ENCODE assay signal across 23 cellular contexts in genomic region chr1:78624035-78624434, GRCh38. TPM values are rescaled to one million over a fixed set of nuclear protein-coding genes. Genes with fewer than 3 reads are reported as not detected.
DNase-seq lines count a peak whose midpoint lies in the region; ATAC-seq lines count a peak whose summit lies in the region.
"Had no signal": no experiment of that assay in that cellular context is flagged by ENCODE, and none has a peak within 500 bp of the region (broad histone marks: within the 10 kb centered on the region; RNA-seq: fewer than 3 reads in every experiment).

No MANE protein-coding gene starts in this region.

- no peak for ATAC-seq in activated T-cell treated with anti-CD3 and anti-CD28 coated beads, Interleukin-2, amount 50 U/mL, for 72 hours (replicated peaks in 1 of 2)
- no peak for ATAC-seq in activated CD8-positive, alpha-beta T cell treated with anti-CD3 and anti-CD28 coated beads, Interleukin-2, amount 10 ng/mL, durations not matched to agents 7 days and 5 days
- no peak for ATAC-seq in naive B cell (ENCODE audit: low read depth in 2 of 2)
- ATAC-seq: activated CD4-positive, CD25-positive, alpha-beta regulatory T cell treated with anti-CD3 and anti-CD28 coated beads, Interleukin-2, amount 50 U/mL, for 24 hours; left colon; PC-3 had no signal

- no peaks in the 10 kb centered on the region for H3K9me3 ChIP-seq in CD8-positive, alpha-beta memory T cell (ENCODE audit: low read length)
- H3K9me3 ChIP-seq: ascending aorta, esophagus squamous epithelium had no signal

- no peaks in the 10 kb centered on the region for H3K36me3 ChIP-seq in CD8-positive, alpha-beta memory T cell (ENCODE audit: insufficient read depth, low read length)
- H3K36me3 ChIP-seq: ascending aorta, esophagus squamous epithelium, neural progenitor cell had no signal

- H3K36me3 Mint-ChIP-seq in activated T-cell treated with anti-CD3 and anti-CD28 coated beads, Interleukin-2, amount 50 U/mL, for 72 hours (ENCODE audit: insufficient read depth in 2 of 2): peaks cover 0 to 9% of the 10 kb centered on the region in 2 donors
- H3K36me3 Mint-ChIP-seq in CD8-positive, alpha-beta memory T cell: peaks cover 1 to 5% (median 4%) of the 10 kb centered on the region in 3 donors
- peaks cover 71% of the 10 kb centered on the region for H3K36me3 Mint-ChIP-seq in activated CD8-positive, alpha-beta T cell treated with anti-CD3 and anti-CD28 coated beads, Interleukin-2, amount 10 ng/mL, durations not matched to agents 7 days and 5 days (ENCODE audit: low read depth)
- H3K36me3 Mint-ChIP-seq in naive B cell: peaks cover 0 to 7% of the 10 kb centered on the region in 2 donors
- H3K36me3 Mint-ChIP-seq: neural progenitor cell had no signal

- POLR2A ChIA-PET in CD8-positive, alpha-beta memory T cell (lab: Charles Lee): no interaction called here
- POLR2A ChIA-PET in activated CD8-positive, alpha-beta T cell treated with anti-CD3 and anti-CD28 coated beads, Interleukin-2, amount 10 ng/mL, durations not matched to agents 7 days and 5 days (lab: Charles Lee): interaction anchor here (0.7 to 2.5 kb wide), 4 partner anchors 19 to 27 kb away, joined by 3 to 18 read pairs (median 4); partner anchors contain the start of gene IFI44

- no peak overlapping the region for H3K27ac Mint-ChIP-seq in activated T-cell treated with anti-CD3 and anti-CD28 coated beads, Interleukin-2, amount 50 U/mL, for 72 hours
- H3K27ac Mint-ChIP-seq in CD8-positive, alpha-beta memory T cell: peak overlapping the region in 7 of 8 donors; percentile 1 to 82 (median 53)
- peak overlapping the region; percentile 74 for H3K27ac Mint-ChIP-seq in activated CD8-positive, alpha-beta T cell treated with anti-CD3 and anti-CD28 coated beads, Interleukin-2, amount 10 ng/mL, durations not matched to agents 7 days and 5 days
- H3K27ac Mint-ChIP-seq in naive B cell: peak overlapping the region in 4 of 6 donors; percentile 41 to 76 (median 60)
- H3K27ac Mint-ChIP-seq: mesothelial cell of epicardium, neural progenitor cell, progenitor cell of endocrine pancreas had no signal

- H3K4me3 ChIP-seq in CD8-positive, alpha-beta memory T cell (ENCODE audit: low read length): no peak overlapping the region
- H3K4me3 ChIP-seq: ascending aorta, esophagus squamous epithelium, neural progenitor cell, skin epidermis had no signal

- CTCF ChIA-PET in CD8-positive, alpha-beta memory T cell (lab: Charles Lee): no interaction called here
- CTCF ChIA-PET in activated CD8-positive, alpha-beta T cell treated with anti-CD3 and anti-CD28 coated beads, Interleukin-2, amount 10 ng/mL, durations not matched to agents 7 days and 5 days (lab: Charles Lee): interaction anchor here (1.0 to 2.9 kb wide), 4 partner anchors 22 to 54 kb away, joined by 3 to 11 read pairs (median 8); partner anchors contain the start of gene IFI44

- no peaks in the 10 kb centered on the region for H3K27me3 ChIP-seq in CD8-positive, alpha-beta memory T cell (ENCODE audit: insufficient read depth, low read length, poor library complexity, severe bottlenecking)
- H3K27me3 ChIP-seq: ascending aorta, esophagus squamous epithelium, neural progenitor cell had no signal

- H3K9me3 Mint-ChIP-seq in activated T-cell treated with anti-CD3 and anti-CD28 coated beads, Interleukin-2, amount 50 U/mL, for 72 hours: no peaks in the 10 kb centered on the region
- no peaks in the 10 kb centered on the region for H3K9me3 Mint-ChIP-seq in CD8-positive, alpha-beta memory T cell
- H3K9me3 Mint-ChIP-seq in activated CD8-positive, alpha-beta T cell treated with anti-CD3 and anti-CD28 coated beads, Interleukin-2, amount 10 ng/mL, durations not matched to agents 7 days and 5 days (ENCODE audit: insufficient read depth): no peaks in the 10 kb centered on the region
- H3K9me3 Mint-ChIP-seq in naive B cell: no peaks in the 10 kb centered on the region
- H3K9me3 Mint-ChIP-seq: neural progenitor cell had no signal

- no peaks in the 10 kb centered on the region for H3K27me3 Mint-ChIP-seq in activated T-cell treated with anti-CD3 and anti-CD28 coated beads, Interleukin-2, amount 50 U/mL, for 72 hours (ENCODE audit: low read depth)
- H3K27me3 Mint-ChIP-seq in CD8-positive, alpha-beta memory T cell: no peaks in the 10 kb centered on the region
- H3K27me3 Mint-ChIP-seq in activated CD8-positive, alpha-beta T cell treated with anti-CD3 and anti-CD28 coated beads, Interleukin-2, amount 10 ng/mL, durations not matched to agents 7 days and 5 days (ENCODE audit: low read depth): no peaks in the 10 kb centered on the region
- no peaks in the 10 kb centered on the region for H3K27me3 Mint-ChIP-seq in naive B cell

- no peak overlapping the region for H3K27ac ChIP-seq in CD8-positive, alpha-beta memory T cell (ENCODE audit: low read depth, low read length)
- H3K27ac ChIP-seq: neural progenitor cell, skin epidermis had no signal

- peaks cover 63% of the 10 kb centered on the region for H3K4me1 Mint-ChIP-seq in activated T-cell treated with anti-CD3 and anti-CD28 coated beads, Interleukin-2, amount 50 U/mL, for 72 hours (ENCODE audit: low read depth)
- peaks cover 57 to 62% (median 61%) of the 10 kb centered on the region in 3 donors for H3K4me1 Mint-ChIP-seq in CD8-positive, alpha-beta memory T cell
- H3K4me1 Mint-ChIP-seq in activated CD8-positive, alpha-beta T cell treated with anti-CD3 and anti-CD28 coated beads, Interleukin-2, amount 10 ng/mL, durations not matched to agents 7 days and 5 days (ENCODE audit: low read depth): peaks cover 58% of the 10 kb centered on the region
- H3K4me1 Mint-ChIP-seq in naive B cell: peaks cover 29 to 58% (median 43%) of the 10 kb centered on the region in 3 donors

- no peak for DNase-seq in activated T-cell treated with anti-CD3 and anti-CD28 coated beads, Interleukin-2, amount 50 U/mL, for 72 hours
- DNase-seq in activated T-cell treated with anti-CD3 and anti-CD28 coated beads, Interleukin-2, amount 50 U/mL, for 48 hours: no peak
- DNase-seq in CD8-positive, alpha-beta memory T cell: no peak
- DNase-seq in activated CD8-positive, alpha-beta T cell treated with anti-CD3 and anti-CD28 coated beads, Interleukin-2, amount 10 ng/mL, durations not matched to agents 7 days and 5 days: no peak
- DNase-seq in naive B cell: no peak
- DNase-seq in NCI-H345 (lab: John Stamatoyannopoulos, UW): no peak
- no peak for DNase-seq in COR-L47 (lab: John Stamatoyannopoulos, UW)
- DNase-seq in SKM-1 treated with dmso at 0.1 percent for 144 hours (lab: John Stamatoyannopoulos, UW; ENCODE audit: unreplicated experiment): no peak
- DNase-seq: DND-41; effector memory CD4-positive, alpha-beta T cell; esophagus squamous epithelium; left colon; NCI-H146; NCI-H82; PC-3; stimulated activated CD4-positive, alpha-beta T cell treated with anti-CD3 and anti-CD28 coated beads, Interleukin-4, amount 100 ng/mL, for 24 hours; T1000 had no signal

- peak overlapping the region; percentile 68 to 79 for H3K4me3 Mint-ChIP-seq in activated T-cell treated with anti-CD3 and anti-CD28 coated beads, Interleukin-2, amount 50 U/mL, for 72 hours
- H3K4me3 Mint-ChIP-seq in CD8-positive, alpha-beta memory T cell: peak overlapping the region; percentile 3 to 81 (median 47)
- peak overlapping the region; percentile 85 for H3K4me3 Mint-ChIP-seq in activated CD8-positive, alpha-beta T cell treated with anti-CD3 and anti-CD28 coated beads, Interleukin-2, amount 10 ng/mL, durations not matched to agents 7 days and 5 days
- H3K4me3 Mint-ChIP-seq in naive B cell: peak overlapping the region in 5 of 8 donors; percentile 11 to 89 (median 24)
- H3K4me3 Mint-ChIP-seq: mesothelial cell of epicardium, neural progenitor cell had no signal

- H3K4me1 ChIP-seq in CD8-positive, alpha-beta memory T cell (ENCODE audit: insufficient read depth, low read length): peaks cover 43% of the 10 kb centered on the region
- H3K4me1 ChIP-seq: neural progenitor cell had no signal

RNA-seq across cellular contexts. Expression of gene IFI44L, which starts 3.8 kb away (rescaled TPM):
- 10 to 100 TPM; 21.4 to 62.5 TPM for total RNA-seq in activated T-cell treated with anti-CD3 and anti-CD28 coated beads, Interleukin-2, amount 50 U/mL, for 72 hours
- 1 to 10 TPM; 1.4 to 2.3 TPM for total RNA-seq in CD8-positive, alpha-beta memory T cell
- 12.7 TPM for polyA plus RNA-seq in CD8-positive, alpha-beta memory T cell
- 100 to 1,000 TPM; 181 to 191 TPM for total RNA-seq in activated CD8-positive, alpha-beta T cell treated with anti-CD3 and anti-CD28 coated beads, Interleukin-2, amount 10 ng/mL, durations not matched to agents 7 days and 5 days
- 10 to 100 TPM in 2 of 6 donors, 1 to 10 TPM in 4; 5.1 to 25.9 (median 5.6) TPM for polyA plus RNA-seq in naive B cell (ENCODE audit: low read depth in 6 of 6)
- total RNA-seq: progenitor cell of endocrine pancreas had no signal

RNA-seq across cellular contexts. Expression of gene IFI44, which starts 25.6 kb away (rescaled TPM):
- total RNA-seq in activated T-cell treated with anti-CD3 and anti-CD28 coated beads, Interleukin-2, amount 50 U/mL, for 72 hours: 10 to 100 TPM; 25.9 to 77.5 TPM
- total RNA-seq in CD8-positive, alpha-beta memory T cell: 1 to 10 TPM; 6.6 to 7.6 TPM
- polyA plus RNA-seq in CD8-positive, alpha-beta memory T cell: 29.8 TPM
- total RNA-seq in activated CD8-positive, alpha-beta T cell treated with anti-CD3 and anti-CD28 coated beads, Interleukin-2, amount 10 ng/mL, durations not matched to agents 7 days and 5 days: 100 to 1,000 TPM; 158 to 165 TPM
- 1 to 10 TPM; 1.8 to 6.9 (median 4.0) TPM for polyA plus RNA-seq in naive B cell (ENCODE audit: low read depth in 6 of 6)
- total RNA-seq: progenitor cell of endocrine pancreas had no signal

Comparison
In these comparisons a context has a peak if more than half of its experiments do, and no peak if none do; other contexts are left out.
1. H3K4me3 Mint-ChIP-seq: peak in every context shown above with its lines; median percentile 85 in activated CD8-positive, alpha-beta T cell treated with anti-CD3 and anti-CD28 coated beads, Interleukin-2, amount 10 ng/mL, durations not matched to agents 7 days and 5 days; 74 in activated T-cell treated with anti-CD3 and anti-CD28 coated beads, Interleukin-2, amount 50 U/mL, for 72 hours; 47 in CD8-positive, alpha-beta memory T cell; 24 in naive B cell.
2. RNA of gene IFI44L, which starts 3.8 kb away (total RNA-seq): 181 to 191 TPM in activated CD8-positive, alpha-beta T cell treated with anti-CD3 and anti-CD28 coated beads, Interleukin-2, amount 10 ng/mL, durations not matched to agents 7 days and 5 days and 21.4 to 62.5 TPM in activated T-cell treated with anti-CD3 and anti-CD28 coated beads, Interleukin-2, amount 50 U/mL, for 72 hours; 1.4 to 2.3 TPM in CD8-positive, alpha-beta memory T cell; every median in the first group is over 4 times any median in the second.